Comparison of ENCODE assay signal across 1 cellular context in genomic region chr1:184945678-184946412, GRCh38.
TF ChIP-seq lines count a peak whose summit lies in the region.

No MANE protein-coding gene starts in this region.

TF ChIP-seq in GM12878, 131 proteins besides CTCF, POLR2A, EP300 and RAD21 (continued from another document):
- TF ChIP-seq, protein P1, sequence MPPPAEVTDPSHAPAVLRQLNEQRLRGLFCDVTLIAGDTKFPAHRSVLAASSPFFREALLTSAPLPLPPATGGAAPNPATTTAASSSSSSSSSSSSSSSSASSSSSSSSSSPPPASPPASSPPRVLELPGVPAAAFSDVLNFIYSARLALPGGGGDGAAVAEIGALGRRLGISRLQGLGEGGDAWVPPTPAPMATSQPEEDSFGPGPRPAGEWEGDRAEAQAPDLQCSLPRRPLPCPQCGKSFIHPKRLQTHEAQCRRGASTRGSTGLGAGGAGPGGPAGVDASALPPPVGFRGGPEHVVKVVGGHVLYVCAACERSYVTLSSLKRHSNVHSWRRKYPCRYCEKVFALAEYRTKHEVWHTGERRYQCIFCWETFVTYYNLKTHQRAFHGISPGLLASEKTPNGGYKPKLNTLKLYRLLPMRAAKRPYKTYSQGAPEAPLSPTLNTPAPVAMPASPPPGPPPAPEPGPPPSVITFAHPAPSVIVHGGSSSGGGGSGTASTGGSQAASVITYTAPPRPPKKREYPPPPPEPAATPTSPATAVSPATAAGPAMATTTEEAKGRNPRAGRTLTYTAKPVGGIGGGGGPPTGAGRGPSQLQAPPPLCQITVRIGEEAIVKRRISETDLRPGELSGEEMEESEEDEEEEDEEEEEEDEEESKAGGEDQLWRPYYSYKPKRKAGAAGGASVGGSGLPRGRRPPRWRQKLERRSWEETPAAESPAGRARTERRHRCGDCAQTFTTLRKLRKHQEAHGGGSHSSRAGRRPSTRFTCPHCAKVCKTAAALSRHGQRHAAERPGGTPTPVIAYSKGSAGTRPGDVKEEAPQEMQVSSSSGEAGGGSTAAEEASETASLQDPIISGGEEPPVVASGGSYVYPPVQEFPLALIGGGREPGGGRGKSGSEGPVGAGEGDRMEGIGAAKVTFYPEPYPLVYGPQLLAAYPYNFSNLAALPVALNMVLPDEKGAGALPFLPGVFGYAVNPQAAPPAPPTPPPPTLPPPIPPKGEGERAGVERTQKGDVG (CRISPR knock-in tag; IDR thresholded peaks at IDR 0.05), result no peak
- TF ChIP-seq MEF2B (IDR thresholded peaks at IDR 0.05; ENCODE audit: partially characterized antibody, poor library complexity, severe bottlenecking), result peak; percentile 88
- peak; percentile 96 for TF ChIP-seq MTA3 (IDR thresholded peaks at IDR 0.05; ENCODE audit: borderline replicate concordance, low read length)
- TF ChIP-seq RAD51 (IDR thresholded peaks at IDR 0.05), result no peak
- TF ChIP-seq BMI1 (IDR thresholded peaks at IDR 0.05; ENCODE audit: borderline replicate concordance), result no peak
- TF ChIP-seq POU2F2 (IDR thresholded peaks at IDR 0.05; ENCODE audit: borderline replicate concordance, low read depth, low read length), result no peak
TF ChIP-seq in GM12878: peak in this region for 33.
